7 cellular contexts compared by ENCODE assay signal in the genomic region with DNA sequence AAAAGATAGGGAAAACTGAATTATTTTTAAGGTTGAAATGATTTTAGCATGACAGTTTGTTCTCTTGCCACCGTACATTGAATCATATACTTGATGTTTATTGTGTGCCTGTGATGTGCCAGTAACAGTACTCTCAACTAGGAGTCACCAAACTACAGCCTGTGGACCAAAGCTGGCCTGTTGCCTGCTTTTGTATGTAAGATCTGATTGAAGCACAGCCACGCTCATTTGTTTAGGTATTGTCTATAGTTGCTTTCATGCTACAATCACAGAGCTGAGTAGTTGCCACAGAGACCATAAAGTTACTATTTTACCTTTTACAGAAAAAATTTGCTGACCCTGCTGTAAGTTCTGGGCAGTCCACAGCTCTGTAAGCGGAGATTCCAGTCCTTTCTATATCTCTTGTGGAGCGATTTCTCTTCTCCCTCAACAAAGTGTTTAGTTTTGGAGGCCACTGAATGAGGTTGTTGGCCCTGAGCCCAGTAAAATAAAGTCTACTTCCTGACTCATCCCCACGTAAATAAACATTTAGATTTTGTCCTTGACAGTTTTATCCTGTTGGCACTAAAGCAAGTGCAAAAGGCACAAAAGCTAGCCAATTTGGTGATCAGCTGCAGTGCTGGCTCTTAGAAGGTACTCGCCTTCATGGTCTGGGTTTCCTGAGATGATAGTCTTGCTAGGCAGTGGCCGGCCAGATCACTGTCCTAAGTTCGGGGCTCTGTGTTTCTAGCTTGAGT.
DNase-seq lines count a peak whose midpoint lies in the region; ATAC-seq, FAIRE-seq and TF ChIP-seq lines count a peak whose summit lies in the region.
"Not testable (repeated sequence)": the region's sequence is repeated elsewhere in the genome, so short reads cannot be mapped to it uniquely, and the experiment has no call there.

No MANE protein-coding gene starts in this region.

- not testable (repeated sequence) for H4K5ac ChIP-seq in IMR-90 (ENCODE audit: low read depth, low read length)

- H3K36me3 ChIP-seq in IMR-90 (ENCODE audit: control insufficient read depth, insufficient read depth, low read length); Panc1 (ENCODE audit: control insufficient read depth, insufficient read depth, low read length); astrocyte (ENCODE audit: insufficient read depth, low read length); mucosa of descending colon (ENCODE audit: low read depth): not testable (repeated sequence)

- not testable (repeated sequence) for H3K27me3 Mint-ChIP-seq in astrocyte (ENCODE audit: low read depth, unreplicated experiment)

- H3K27ac ChIP-seq in C4-2B = 0 out of 2 replicates have a peak overlapping the region, but pooled peaks have one; percentile 43
- not testable (repeated sequence) for H3K27ac ChIP-seq in IMR-90 (ENCODE audit: insufficient read depth, low read length); Panc1 (ENCODE audit: low read length); astrocyte (ENCODE audit: low read depth, low read length)

- H2BK20ac ChIP-seq in IMR-90 (ENCODE audit: low read depth, low read length) = not testable (repeated sequence)

- POLR2A ChIA-PET in IMR-90 (lab: Charles Lee; ENCODE audit: unreplicated experiment); Panc1 (lab: Charles Lee): not testable (repeated sequence)

- not testable (repeated sequence) for H2AFZ ChIP-seq in IMR-90 (replicated peaks; ENCODE audit: low read length, poor library complexity); astrocyte (ENCODE audit: low read depth, low read length)

- H3K4me1 ChIP-seq in IMR-90 (ENCODE audit: control insufficient read depth, insufficient read depth, low read length); Panc1 (ENCODE audit: control insufficient read depth, insufficient read depth, low read length); astrocyte (ENCODE audit: insufficient read depth, low read length); mucosa of descending colon (ENCODE audit: low read depth): not testable (repeated sequence)

- H2BK15ac ChIP-seq in IMR-90 (ENCODE audit: low read depth, low read length) = not testable (repeated sequence)

- H2AK5ac ChIP-seq in IMR-90 (ENCODE audit: low read depth, low read length) = not testable (repeated sequence)

- peak; percentile 74 for ATAC-seq in IMR-90 (ENCODE audit: low read depth)
- ATAC-seq in Panc1 = peak; percentile 69; the same call in 1 of the 2 replicates
- ATAC-seq in left colon = peak; percentile 80
- peak; percentile 75 for ATAC-seq in mucosa of descending colon

- intact Hi-C loops in IMR-90 (cut with micrococcal nuclease); Panc1 (cut with micrococcal nuclease; ENCODE audit: unreplicated experiment); left colon (cut with DNase I, micrococcal nuclease); mucosa of descending colon (cut with DNase I, micrococcal nuclease): not testable (repeated sequence)

- not testable (repeated sequence) for H3K4me3 ChIP-seq in IMR-90 (ENCODE audit: insufficient read depth, low read depth, low read length); Panc1 (ENCODE audit: low read depth in 2 of 2, low read length in 2 of 2); astrocyte (ENCODE audit: insufficient read depth, low read depth, low read length); mucosa of descending colon

- H3K9me3 Mint-ChIP-seq in astrocyte (ENCODE audit: unreplicated experiment) = not testable (repeated sequence)

- DNase-seq in IMR-90; Panc1 (ENCODE audit: low read depth, low spot score); left colon; mucosa of descending colon: not testable (repeated sequence)
- DNase-seq in astrocyte (ENCODE audit: low read depth) (peak; percentile 16), dermis microvascular lymphatic vessel endothelial cell (ENCODE audit: low read depth in 2 of 2) (peak; percentile 27 to 49)

- not testable (repeated sequence) for H2BK5ac ChIP-seq in IMR-90 (ENCODE audit: low read depth, low read length, poor library complexity, severe bottlenecking)

- not testable (repeated sequence) for TF ChIP-seq CTCF in C4-2B (conservative IDR thresholded peaks at IDR 0.05); IMR-90 (conservative IDR thresholded peaks at IDR 0.05; ENCODE audit: low read depth, low read length); Panc1 (IDR thresholded peaks at IDR 0.05); astrocyte (IDR thresholded peaks at IDR 0.05; ENCODE audit: insufficient read depth, low read depth, low read length); mucosa of descending colon (IDR thresholded peaks at IDR 0.05)

- not testable (repeated sequence) for H3K23ac ChIP-seq in IMR-90 (ENCODE audit: low read depth, low read length)

- H3K79me2 ChIP-seq in astrocyte (ENCODE audit: insufficient read depth, low read length) = not testable (repeated sequence)

- CTCF ChIA-PET in IMR-90 (lab: Yijun Ruan, JAX); Panc1 (lab: Charles Lee): not testable (repeated sequence)

- not testable (repeated sequence) for H3K9ac ChIP-seq in IMR-90 (ENCODE audit: low read depth, low read length); astrocyte (ENCODE audit: low read length)

- H4K20me1 ChIP-seq in IMR-90 (ENCODE audit: insufficient read depth, low read length); astrocyte (ENCODE audit: insufficient read depth, low read length): not testable (repeated sequence)

- not testable (repeated sequence) for H3K4me1 Mint-ChIP-seq in astrocyte (ENCODE audit: low read depth, unreplicated experiment)

- TF ChIP-seq RAD21 in IMR-90 (IDR thresholded peaks at IDR 0.05; ENCODE audit: low read length) = not testable (repeated sequence)

- H3K36me3 Mint-ChIP-seq in astrocyte (ENCODE audit: low read depth, unreplicated experiment) = not testable (repeated sequence)

- not testable (repeated sequence) for TF ChIP-seq POLR2A in IMR-90 (IDR thresholded peaks at IDR 0.05; ENCODE audit: low read depth, low read length)

- H3K14ac ChIP-seq in IMR-90 (replicated peaks; ENCODE audit: low read depth, low read length) = not testable (repeated sequence)

- not testable (repeated sequence) for H3K56ac ChIP-seq in IMR-90 (ENCODE audit: extremely low read depth, insufficient read depth, low read length)

- H3K4me3 Mint-ChIP-seq in astrocyte (ENCODE audit: unreplicated experiment) = not testable (repeated sequence)

- WGBS in IMR-90 (ENCODE audit: extremely low coverage in 2 of 2, insufficient read length in 1 of 2), 2 experiments = no CpG with 5 or more reads among the region's 8 CpGs

- not testable (repeated sequence) for H3K27me3 ChIP-seq in IMR-90 (ENCODE audit: control insufficient read depth, insufficient read depth, low read length); Panc1 (ENCODE audit: control insufficient read depth, insufficient read depth, low read length); astrocyte (ENCODE audit: insufficient read depth, low read length)

- dilution Hi-C loops in IMR-90 (cut with HindIII; ENCODE audit: low sequenced_read_pairs, unreplicated experiment) = not testable (repeated sequence)

- not testable (repeated sequence) for H3K18ac ChIP-seq in IMR-90 (ENCODE audit: low read depth, low read length)

- H3K9me3 ChIP-seq in IMR-90 (ENCODE audit: control insufficient read depth, insufficient read depth, low read length); Panc1 (ENCODE audit: control insufficient read depth, insufficient read depth, low read depth, low read length); astrocyte (ENCODE audit: insufficient read depth, low read depth, low read length); mucosa of descending colon: not testable (repeated sequence)

- BruUV-seq in IMR-90 (replicated peaks; lab: Mats Ljungman, UMichigan); Panc1 (replicated peaks; lab: Mats Ljungman, UMichigan): not testable (repeated sequence)

- H3K79me1 ChIP-seq in IMR-90 (ENCODE audit: low read depth in 1 of 2, low read length in 2 of 2) = not testable (repeated sequence)

- not testable (repeated sequence) for H3K9me1 ChIP-seq in IMR-90 (ENCODE audit: insufficient read depth, low read length)

- FAIRE-seq in astrocyte (lab: Jason Lieb, UNC) = not testable (repeated sequence)

- not testable (repeated sequence) for H2AK9ac ChIP-seq in IMR-90 (replicated peaks; ENCODE audit: low read depth, low read length, poor library complexity)

- in situ Hi-C loops in IMR-90 (cut with MboI; ENCODE audit: low sequenced_read_pairs); Panc1 (cut with HindIII; ENCODE audit: low pct_unique_long_range_greater_than_20kb, low sequenced_read_pairs): not testable (repeated sequence)

- H2BK120ac ChIP-seq in IMR-90 (ENCODE audit: low read depth, low read length) = not testable (repeated sequence)

- H4K8ac ChIP-seq in IMR-90 (ENCODE audit: low read depth in 2 of 2, low read length in 2 of 2) = not testable (repeated sequence)

- not testable (repeated sequence) for H4K91ac ChIP-seq in IMR-90 (ENCODE audit: insufficient read depth, low read depth, low read length)

- H3K4ac ChIP-seq in IMR-90 (ENCODE audit: low read depth, low read length) = not testable (repeated sequence)

- H3K4me2 ChIP-seq in IMR-90 (ENCODE audit: low read depth, low read length) = not testable (repeated sequence)
- peak overlapping the region; percentile 15 for H3K4me2 ChIP-seq in astrocyte (ENCODE audit: low read length)

- H3K27ac Mint-ChIP-seq in astrocyte (ENCODE audit: unreplicated experiment) = not testable (repeated sequence)
